ENCODE assay signal across 9 cellular contexts in the genomic region with DNA sequence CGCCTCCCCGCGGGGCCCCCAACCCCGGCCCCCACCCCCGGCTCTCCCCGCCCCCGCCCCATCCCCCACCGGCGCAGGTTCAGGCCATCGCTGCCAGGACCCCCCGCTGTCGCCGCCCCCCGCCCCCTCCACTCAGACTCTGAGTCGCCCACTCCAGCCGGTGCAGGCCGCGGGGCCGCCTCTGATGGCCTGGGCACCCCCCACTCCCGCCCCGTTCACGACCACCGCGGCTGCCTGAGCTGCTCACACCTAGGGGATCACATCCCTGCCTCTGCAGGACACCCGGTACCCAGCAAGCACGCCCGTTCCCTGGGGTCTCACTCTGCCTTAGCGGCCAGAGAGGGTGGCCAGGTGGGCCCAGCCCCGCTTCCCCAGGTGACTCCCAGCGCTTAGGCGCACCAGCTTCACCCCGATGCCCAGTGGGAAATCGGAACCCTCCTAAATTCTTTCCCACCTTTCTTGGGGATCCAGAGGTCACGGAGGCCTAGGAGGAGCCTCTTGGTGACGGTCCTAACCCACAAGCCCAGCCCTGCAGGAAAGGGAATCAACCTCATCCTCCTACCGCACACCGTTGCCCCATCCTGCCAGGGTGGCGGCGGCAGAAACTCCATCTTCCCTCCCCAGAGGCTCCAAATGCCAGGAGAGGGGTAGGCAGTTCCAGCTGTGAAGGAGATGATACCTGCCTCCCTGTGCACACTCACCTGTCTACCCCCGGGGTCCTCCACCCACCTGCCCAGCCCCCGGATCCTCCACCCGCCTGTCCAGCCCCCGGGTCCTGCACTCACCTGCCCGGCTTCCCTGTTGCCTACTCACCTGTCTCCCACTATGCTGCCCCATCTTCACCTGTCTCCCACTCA. TPM values are rescaled to one million over a fixed set of nuclear protein-coding genes. Genes with fewer than 3 reads are reported as not detected.
DNase-seq lines count a peak whose midpoint lies in the region; ATAC-seq, FAIRE-seq and TF ChIP-seq lines count a peak whose summit lies in the region.
"Had no signal": no experiment of that assay in that cellular context is flagged by ENCODE, and none has a peak within 500 bp of the region (broad histone marks: within the 10 kb centered on the region; RNA-seq: fewer than 3 reads in every experiment).

No MANE protein-coding gene starts in this region.

- H3K36me3 ChIP-seq in heart left ventricle (no peaks in the 10 kb centered on the region), aorta (ENCODE audit: control insufficient read depth in 1 of 2, insufficient read depth in 2 of 2, low read length in 1 of 2) (no peaks in the 10 kb centered on the region)
- H3K36me3 ChIP-seq in naive thymus-derived CD4-positive, alpha-beta T cell (ENCODE audit: control insufficient read depth in 2 of 3, insufficient read depth in 3 of 3, low read length in 3 of 3), result peaks cover 0 to 2% (median 0%) of the 10 kb centered on the region in 3 experiments

- no peak for TF ChIP-seq POLR2A in heart left ventricle (IDR thresholded peaks at IDR 0.05)

- H3K4me1 ChIP-seq in heart left ventricle, result peaks cover 0 to 18% (median 0%) of the 10 kb centered on the region in 12 donors
- peaks cover 0 to 5% of the 10 kb centered on the region in 2 donors for H3K4me1 ChIP-seq in naive thymus-derived CD4-positive, alpha-beta T cell (ENCODE audit: control insufficient read depth in 2 of 2, insufficient read depth in 2 of 2, low read length in 2 of 2)
- no peaks in the 10 kb centered on the region for H3K4me1 ChIP-seq in aorta (ENCODE audit: control insufficient read depth in 1 of 2, insufficient read depth in 2 of 2, low read length in 2 of 2)

- H3K27me3 ChIP-seq in heart left ventricle, result no peaks in the 10 kb centered on the region
- no peaks in the 10 kb centered on the region for H3K27me3 ChIP-seq in naive thymus-derived CD4-positive, alpha-beta T cell (ENCODE audit: control insufficient read depth in 2 of 2, insufficient read depth in 2 of 2, low read length in 2 of 2)
- H3K27me3 ChIP-seq in aorta (ENCODE audit: control insufficient read depth in 1 of 2, insufficient read depth in 2 of 2, low read length in 1 of 2), result no peaks in the 10 kb centered on the region

- TF ChIP-seq CTCF in heart left ventricle (IDR thresholded peaks at IDR 0.05), result no peak
- no peak for TF ChIP-seq CTCF in cardiac fibroblast (IDR thresholded peaks at IDR 0.05; ENCODE audit: low read depth, low read length)

- H3K27me3 Mint-ChIP-seq in naive thymus-derived CD4-positive, alpha-beta T cell, result peaks cover 0 to 5% (median 0%) of the 10 kb centered on the region in 5 donors

- peak overlapping the region; percentile 59 to 93 (median 78) for H3K4me3 Mint-ChIP-seq in naive thymus-derived CD4-positive, alpha-beta T cell

- intact Hi-C loops in heart left ventricle (cut with DNase I), result loop anchor here in 3 of 10 donors (5.0 kb wide), 2 partner anchors 36 to 46 kb away; no protein-coding TSS in a partner anchor
- intact Hi-C loops in Right ventricle myocardium inferior (cut with DNase I), result no loop called here
- intact Hi-C loops in naive thymus-derived CD4-positive, alpha-beta T cell (cut with micrococcal nuclease), result loop anchor here in 1 of 2 donors (1.0 to 5.0 kb wide), 4 partner anchors 13 to 210 kb away; partner anchors contain the start of genes DNAAF5 and GET4
- intact Hi-C loops in aorta (cut with DNase I), result no loop called here

- POLR2A ChIA-PET in naive thymus-derived CD4-positive, alpha-beta T cell (lab: Charles Lee), result interaction anchor here (1.1 to 1.7 kb wide), 2 partner anchors 95 to 108 kb away, joined by 4 to 5 read pairs; no protein-coding TSS in a partner anchor

- DNase-seq in heart left ventricle (peak in 1 of 5 donors; percentile 15), Right ventricle myocardium inferior (ENCODE audit: missing footprints) (no peak), cardiac fibroblast (ENCODE audit: low read depth in 2 of 2) (no peak), aorta (no peak), inferior parietal cortex (ENCODE audit: extremely low spot score) (no peak), frontal cortex (ENCODE audit: low spot score in 2 of 2) (no peak)
- DNase-seq in naive thymus-derived CD4-positive, alpha-beta T cell, result no peak
- DNase-seq: OCI-M1 had no signal

- H3K4me1 Mint-ChIP-seq in naive thymus-derived CD4-positive, alpha-beta T cell, result peaks cover 5 to 31% (median 15%) of the 10 kb centered on the region in 7 donors

- ATAC-seq in heart left ventricle (peak in 1 of 4 donors; percentile 13), Right ventricle myocardium inferior (no peak), aorta (ENCODE audit: low FRiP score) (no peak), HG02571 (IDR thresholded peaks at IDR 0.05; ENCODE audit: unreplicated experiment) (no peak)
- no peak for ATAC-seq in naive thymus-derived CD4-positive, alpha-beta T cell

- H3K4me3 ChIP-seq in heart left ventricle (peak overlapping the region in 8 of 12 donors; percentile 5 to 78 (median 66)), cardiac fibroblast (replicated peaks in 1 of 2; ENCODE audit: low read depth in 2 of 2, low read length in 2 of 2) (peak overlapping the region; percentile 29 to 36), aorta (ENCODE audit: low read length in 2 of 2) (peak overlapping the region; percentile 39 to 59)
- peak overlapping the region; percentile 24 for H3K4me3 ChIP-seq in naive thymus-derived CD4-positive, alpha-beta T cell (ENCODE audit: low read length)

- peak overlapping the region; percentile 3 to 97 (median 84) for H3K27ac Mint-ChIP-seq in naive thymus-derived CD4-positive, alpha-beta T cell

- H3K9me3 ChIP-seq in heart left ventricle, result peaks cover 0 to 3% (median 0%) of the 10 kb centered on the region in 12 donors
- no peaks in the 10 kb centered on the region for H3K9me3 ChIP-seq in naive thymus-derived CD4-positive, alpha-beta T cell (ENCODE audit: control insufficient read depth in 2 of 3, low read length in 3 of 3)
- H3K9me3 ChIP-seq in aorta (ENCODE audit: control insufficient read depth, low read length), result no peaks in the 10 kb centered on the region

- WGBS in heart left ventricle, 4 donors, result 45 to 82% (median 64%) methylated on average over 20 to 41 of the region's 44 CpGs
- 40 to 64% methylated on average over 28 to 44 of the region's 44 CpGs for WGBS in aorta, 2 donors

- H3K36me3 Mint-ChIP-seq in naive thymus-derived CD4-positive, alpha-beta T cell, result peaks cover 0 to 14% (median 5%) of the 10 kb centered on the region in 5 donors

- CTCF ChIA-PET in naive thymus-derived CD4-positive, alpha-beta T cell (lab: Charles Lee), result no interaction called here

- H3K9me3 Mint-ChIP-seq in naive thymus-derived CD4-positive, alpha-beta T cell, result peaks cover 0 to 1% (median 0%) of the 10 kb centered on the region in 11 donors

- FAIRE-seq in frontal cortex (lab: Jason Lieb, UNC), result no peak

- no peak overlapping the region for H3K27ac ChIP-seq in heart left ventricle
- peak overlapping the region; percentile 44 for H3K27ac ChIP-seq in naive thymus-derived CD4-positive, alpha-beta T cell (ENCODE audit: low read depth, low read length)
- no peak overlapping the region for H3K27ac ChIP-seq in aorta (ENCODE audit: low read depth in 1 of 2, low read length in 2 of 2)

RNA-seq across cellular contexts. Expression of gene DNAAF5, which starts 13.7 kb away (rescaled TPM):
- total RNA-seq in heart left ventricle (10 to 100 TPM; 13.9 to 45.8 (median 23.7) TPM), Right ventricle myocardium inferior (17.7 TPM), aorta (10 to 100 TPM; 12.4 to 16.6 TPM), frontal cortex (6.5 TPM)
- polyA plus RNA-seq in heart left ventricle (10 to 100 TPM in 1 of 2 donors, 1 to 10 TPM in 1; 7.2 to 15.3 TPM), aorta (10 to 100 TPM in 1 of 2 donors, 1 to 10 TPM in 1; 4.1 to 16.8 TPM)
- total RNA-seq in naive thymus-derived CD4-positive, alpha-beta T cell, result 10 to 100 TPM; 12.5 to 25.7 (median 14.6) TPM
- polyA plus RNA-seq in naive thymus-derived CD4-positive, alpha-beta T cell, result 1 to 10 TPM; 4.0 to 5.8 TPM

RNA-seq across cellular contexts. Expression of gene PRKAR1B, which starts 14.3 kb away (rescaled TPM):
- total RNA-seq in heart left ventricle (10 to 100 TPM; 11.4 to 22.2 (median 18.4) TPM), Right ventricle myocardium inferior (16.7 TPM), aorta (10 to 100 TPM in 1 of 2 donors, 1 to 10 TPM in 1; 6.6 to 13.7 TPM), frontal cortex (80.7 TPM)
- polyA plus RNA-seq in heart left ventricle (10 to 100 TPM in 1 of 2 donors, 1 to 10 TPM in 1; 4.1 to 15.3 TPM), aorta (10 to 100 TPM; 14.5 to 16.2 TPM)
- 10 to 100 TPM; 18.1 to 51.4 (median 33.1) TPM for total RNA-seq in naive thymus-derived CD4-positive, alpha-beta T cell
- polyA plus RNA-seq in naive thymus-derived CD4-positive, alpha-beta T cell, result 10 to 100 TPM; 16.1 to 21.2 TPM
